ENCODE assay signal across 1 cellular context in genomic region chr17:81187586-81188490, GRCh38.
TF ChIP-seq lines count a peak whose summit lies in the region.

No MANE protein-coding gene starts in this region.

TF ChIP-seq in HCT116, 20 proteins besides CTCF, POLR2A, EP300 and RAD21 (continued from another document):
- TF ChIP-seq, protein P1, sequence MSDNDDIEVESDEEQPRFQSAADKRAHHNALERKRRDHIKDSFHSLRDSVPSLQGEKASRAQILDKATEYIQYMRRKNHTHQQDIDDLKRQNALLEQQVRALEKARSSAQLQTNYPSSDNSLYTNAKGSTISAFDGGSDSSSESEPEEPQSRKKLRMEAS (IDR thresholded peaks at IDR 0.05) = no peak
- no peak for TF ChIP-seq JUND (IDR thresholded peaks at IDR 0.05)
- TF ChIP-seq YY1 (IDR thresholded peaks at IDR 0.05; ENCODE audit: extremely low read depth, insufficient replicate concordance, low read depth, low read length) = no peak
- TF ChIP-seq ZFX (IDR thresholded peaks at IDR 0.05) = no peak
- TF ChIP-seq SP1 (IDR thresholded peaks at IDR 0.05; ENCODE audit: low read depth) = no peak
- TF ChIP-seq ZNF274 (IDR thresholded peaks at IDR 0.05; ENCODE audit: low read depth, low read length) = no peak
